Comparison of ENCODE assay signal across 1 cellular context in the genomic region with DNA sequence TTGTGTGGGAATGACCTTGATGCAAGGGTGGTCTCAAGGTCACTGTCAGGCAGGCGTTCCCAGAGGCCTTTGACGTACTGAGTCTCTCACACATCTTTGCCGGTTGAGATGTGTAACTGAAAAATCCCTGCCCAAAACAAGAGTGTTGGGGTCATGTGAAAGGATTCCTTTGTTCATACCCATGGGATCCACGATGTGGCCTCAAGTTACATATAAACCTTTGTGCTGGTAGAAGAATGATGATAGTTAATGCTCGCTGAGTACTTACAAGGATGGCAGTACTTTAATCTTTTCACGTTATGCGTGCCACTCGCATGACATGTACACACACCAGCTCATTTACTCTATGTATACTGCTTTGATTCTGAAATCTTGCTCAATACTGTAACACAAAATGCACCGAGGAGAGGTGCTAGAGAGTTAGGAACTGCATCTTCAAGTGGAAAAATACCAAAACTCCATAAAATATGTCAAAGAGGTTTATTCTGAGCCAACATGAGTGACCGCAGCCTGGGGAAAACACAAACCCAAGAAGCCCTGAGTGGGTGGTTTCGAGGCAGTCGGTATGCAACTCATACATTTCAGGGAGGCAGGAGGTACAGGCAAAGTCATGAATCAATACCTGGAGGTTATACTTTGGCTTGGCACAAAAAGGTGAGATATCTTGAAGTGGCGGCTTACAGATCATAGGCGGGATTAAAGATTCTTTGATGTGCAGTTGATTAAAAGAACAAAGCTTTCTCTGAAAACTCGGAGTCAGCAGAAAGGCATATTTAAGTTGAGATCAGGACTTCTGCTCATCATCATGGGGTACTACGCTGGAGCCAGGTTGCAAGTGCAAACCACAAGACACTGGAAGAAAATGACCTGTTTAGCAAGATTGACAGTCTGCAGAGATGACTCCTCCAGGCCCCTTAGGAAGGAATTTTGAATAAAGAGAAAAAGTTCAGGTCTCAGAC.
TF ChIP-seq lines count a peak whose summit lies in the region.

No MANE protein-coding gene starts in this region.

TF ChIP-seq in HepG2, 621 proteins besides CTCF, POLR2A, EP300 and RAD21 (continued from another document):
- TF ChIP-seq, protein P1, sequence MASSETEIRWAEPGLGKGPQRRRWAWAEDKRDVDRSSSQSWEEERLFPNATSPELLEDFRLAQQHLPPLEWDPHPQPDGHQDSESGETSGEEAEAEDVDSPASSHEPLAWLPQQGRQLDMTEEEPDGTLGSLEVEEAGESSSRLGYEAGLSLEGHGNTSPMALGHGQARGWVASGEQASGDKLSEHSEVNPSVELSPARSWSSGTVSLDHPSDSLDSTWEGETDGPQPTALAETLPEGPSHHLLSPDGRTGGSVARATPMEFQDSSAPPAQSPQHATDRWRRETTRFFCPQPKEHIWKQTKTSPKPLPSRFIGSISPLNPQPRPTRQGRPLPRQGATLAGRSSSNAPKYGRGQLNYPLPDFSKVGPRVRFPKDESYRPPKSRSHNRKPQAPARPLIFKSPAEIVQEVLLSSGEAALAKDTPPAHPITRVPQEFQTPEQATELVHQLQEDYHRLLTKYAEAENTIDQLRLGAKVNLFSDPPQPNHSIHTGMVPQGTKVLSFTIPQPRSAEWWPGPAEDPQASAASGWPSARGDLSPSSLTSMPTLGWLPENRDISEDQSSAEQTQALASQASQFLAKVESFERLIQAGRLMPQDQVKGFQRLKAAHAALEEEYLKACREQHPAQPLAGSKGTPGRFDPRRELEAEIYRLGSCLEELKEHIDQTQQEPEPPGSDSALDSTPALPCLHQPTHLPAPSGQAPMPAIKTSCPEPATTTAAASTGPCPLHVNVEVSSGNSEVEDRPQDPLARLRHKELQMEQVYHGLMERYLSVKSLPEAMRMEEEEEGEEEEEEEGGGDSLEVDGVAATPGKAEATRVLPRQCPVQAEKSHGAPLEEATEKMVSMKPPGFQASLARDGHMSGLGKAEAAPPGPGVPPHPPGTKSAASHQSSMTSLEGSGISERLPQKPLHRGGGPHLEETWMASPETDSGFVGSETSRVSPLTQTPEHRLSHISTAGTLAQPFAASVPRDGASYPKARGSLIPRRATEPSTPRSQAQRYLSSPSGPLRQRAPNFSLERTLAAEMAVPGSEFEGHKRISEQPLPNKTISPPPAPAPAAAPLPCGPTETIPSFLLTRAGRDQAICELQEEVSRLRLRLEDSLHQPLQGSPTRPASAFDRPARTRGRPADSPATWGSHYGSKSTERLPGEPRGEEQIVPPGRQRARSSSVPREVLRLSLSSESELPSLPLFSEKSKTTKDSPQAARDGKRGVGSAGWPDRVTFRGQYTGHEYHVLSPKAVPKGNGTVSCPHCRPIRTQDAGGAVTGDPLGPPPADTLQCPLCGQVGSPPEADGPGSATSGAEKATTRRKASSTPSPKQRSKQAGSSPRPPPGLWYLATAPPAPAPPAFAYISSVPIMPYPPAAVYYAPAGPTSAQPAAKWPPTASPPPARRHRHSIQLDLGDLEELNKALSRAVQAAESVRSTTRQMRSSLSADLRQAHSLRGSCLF (CRISPR knock-in tag; IDR thresholded peaks at IDR 0.05; ENCODE audit: borderline replicate concordance), result no peak
- peak; percentile 70 to 80 for TF ChIP-seq MAFK (conservative IDR thresholded peaks at IDR 0.05 in 1 of 2, IDR thresholded peaks at IDR 0.05 in 1 of 2; ENCODE audit: low read length in 2 of 2)
- TF ChIP-seq, protein P2, sequence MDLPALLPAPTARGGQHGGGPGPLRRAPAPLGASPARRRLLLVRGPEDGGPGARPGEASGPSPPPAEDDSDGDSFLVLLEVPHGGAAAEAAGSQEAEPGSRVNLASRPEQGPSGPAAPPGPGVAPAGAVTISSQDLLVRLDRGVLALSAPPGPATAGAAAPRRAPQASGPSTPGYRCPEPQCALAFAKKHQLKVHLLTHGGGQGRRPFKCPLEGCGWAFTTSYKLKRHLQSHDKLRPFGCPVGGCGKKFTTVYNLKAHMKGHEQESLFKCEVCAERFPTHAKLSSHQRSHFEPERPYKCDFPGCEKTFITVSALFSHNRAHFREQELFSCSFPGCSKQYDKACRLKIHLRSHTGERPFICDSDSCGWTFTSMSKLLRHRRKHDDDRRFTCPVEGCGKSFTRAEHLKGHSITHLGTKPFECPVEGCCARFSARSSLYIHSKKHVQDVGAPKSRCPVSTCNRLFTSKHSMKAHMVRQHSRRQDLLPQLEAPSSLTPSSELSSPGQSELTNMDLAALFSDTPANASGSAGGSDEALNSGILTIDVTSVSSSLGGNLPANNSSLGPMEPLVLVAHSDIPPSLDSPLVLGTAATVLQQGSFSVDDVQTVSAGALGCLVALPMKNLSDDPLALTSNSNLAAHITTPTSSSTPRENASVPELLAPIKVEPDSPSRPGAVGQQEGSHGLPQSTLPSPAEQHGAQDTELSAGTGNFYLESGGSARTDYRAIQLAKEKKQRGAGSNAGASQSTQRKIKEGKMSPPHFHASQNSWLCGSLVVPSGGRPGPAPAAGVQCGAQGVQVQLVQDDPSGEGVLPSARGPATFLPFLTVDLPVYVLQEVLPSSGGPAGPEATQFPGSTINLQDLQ (CRISPR knock-in tag; IDR thresholded peaks at IDR 0.05), result no peak
- TF ChIP-seq MAFF (IDR thresholded peaks at IDR 0.05; ENCODE audit: low read depth, low read length), result peak; percentile 69; the same call in 1 of the 2 replicates
- no peak for TF ChIP-seq FOXA1 (IDR thresholded peaks at IDR 0.05)
- TF ChIP-seq FOXA1 (CRISPR knock-in tag; IDR thresholded peaks at IDR 0.05), result no peak
- TF ChIP-seq ARNT (IDR thresholded peaks at IDR 0.05), result no peak
